ENCODE assay signal across 8 cellular contexts in the genomic region with DNA sequence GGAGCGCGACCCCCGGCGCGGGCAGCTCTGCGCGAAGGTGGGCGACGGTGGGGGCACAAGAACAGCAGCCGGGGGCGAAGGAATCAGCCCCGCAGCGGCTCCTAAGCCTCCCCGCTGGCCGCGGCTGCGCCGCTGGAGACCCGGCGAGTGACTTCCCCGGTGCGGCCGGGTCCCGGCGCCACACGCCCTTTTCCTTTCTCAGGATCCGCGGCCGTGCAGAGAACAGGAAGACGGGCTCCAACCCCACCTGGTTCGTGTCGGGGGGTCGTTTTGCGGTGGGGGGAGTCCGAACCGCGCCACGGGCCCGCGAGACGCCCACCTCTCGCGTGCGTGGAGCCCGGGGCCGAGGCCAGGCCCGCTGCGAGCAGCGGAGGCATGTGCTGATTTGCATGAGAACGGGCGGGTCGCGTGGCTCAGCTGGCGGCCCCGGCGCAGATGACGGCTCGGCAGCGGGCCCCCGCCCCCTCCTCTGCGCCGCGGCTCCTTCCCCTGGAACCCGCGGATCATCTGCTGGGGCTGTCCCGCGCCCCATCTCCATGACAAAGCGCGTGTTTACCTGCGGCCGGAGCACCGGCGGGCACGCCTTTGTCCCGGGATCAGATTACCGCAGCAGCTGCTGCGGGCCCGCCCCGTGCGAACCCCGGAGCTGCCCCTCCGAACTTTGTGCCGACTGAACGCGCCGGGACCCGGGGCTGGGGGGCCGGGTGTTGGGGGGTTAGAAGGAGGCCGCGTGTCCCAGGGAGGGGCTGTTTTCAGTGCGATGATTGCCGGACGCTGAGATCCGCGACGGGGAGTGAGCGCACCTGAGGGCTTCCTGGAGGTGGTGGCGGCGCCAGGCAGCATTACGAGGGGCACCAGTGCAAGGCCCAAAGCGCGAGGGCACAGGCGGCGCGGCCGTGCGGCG. TPM values are rescaled to one million over a fixed set of nuclear protein-coding genes. Genes with fewer than 3 reads are reported as not detected.
DNase-seq lines count a peak whose midpoint lies in the region; ATAC-seq and TF ChIP-seq lines count a peak whose summit lies in the region.

No MANE protein-coding gene starts in this region.

- peak overlapping the region in 1 of 12 donors; percentile 8 for H3K27ac ChIP-seq in heart left ventricle

- DNase-seq in GM10266 (ENCODE audit: extremely low spot score) (peak; percentile 73), GOT3 (lab: John Stamatoyannopoulos, UW) (peak; percentile 87), NCI-H1048 (lab: John Stamatoyannopoulos, UW) (peak; percentile 14), activated T-cell treated with anti-CD3 and anti-CD28 coated beads for 48 hours (ENCODE audit: low read depth) (peak; percentile 50), heart left ventricle (peak in 2 of 5 donors; percentile 23 to 45), progenitor cell of endocrine pancreas (ENCODE audit: low spot score, unreplicated experiment) (peak; percentile 56), epidermal melanocyte (ENCODE audit: insufficient read length, low spot score) (no peak), SK-N-DZ (ENCODE audit: low spot score) (no peak)

- H3K4me3 Mint-ChIP-seq in progenitor cell of endocrine pancreas (ENCODE audit: low read depth) = peak overlapping the region; percentile 72

- 0 to 1% (median 1%) methylated on average over 44 to 108 of the region's 108 CpGs for WGBS in heart left ventricle, 4 donors

- H3K9me3 ChIP-seq in heart left ventricle = no peaks in the 10 kb centered on the region

- TF ChIP-seq POLR2A in heart left ventricle (IDR thresholded peaks at IDR 0.05) = no peak

- peaks cover 36% of the 10 kb centered on the region for H3K27me3 Mint-ChIP-seq in progenitor cell of endocrine pancreas

- no peak for TF ChIP-seq CTCF in GM10266 (IDR thresholded peaks at IDR 0.05; ENCODE audit: control insufficient read depth, insufficient read depth, low read depth, missing control alignments)
- TF ChIP-seq CTCF in heart left ventricle (IDR thresholded peaks at IDR 0.05) = no peak
- TF ChIP-seq CTCF in progenitor cell of endocrine pancreas (IDR thresholded peaks at IDR 0.05; ENCODE audit: unreplicated experiment) = no peak

- H3K4me1 ChIP-seq in heart left ventricle = peaks cover 11 to 51% (median 36%) of the 10 kb centered on the region in 12 donors

- H3K36me3 ChIP-seq in heart left ventricle = no peaks in the 10 kb centered on the region

- peak overlapping the region; percentile 77 for H3K27ac Mint-ChIP-seq in progenitor cell of endocrine pancreas

- intact Hi-C loops in heart left ventricle (cut with DNase I) = loop anchor here in 8 of 10 donors (2.0 to 10.0 kb wide), 6 partner anchors 229 to 463 kb away; no protein-coding TSS in a partner anchor

- H3K27me3 ChIP-seq in heart left ventricle = peaks cover 9 to 75% (median 33%) of the 10 kb centered on the region in 9 donors

- peaks cover 5% of the 10 kb centered on the region for H3K36me3 Mint-ChIP-seq in progenitor cell of endocrine pancreas (ENCODE audit: insufficient read depth)

- ATAC-seq in heart left ventricle = peak in 2 of 4 donors; percentile 6 to 22

- peak overlapping the region; percentile 44 to 64 (median 56) for H3K4me3 ChIP-seq in heart left ventricle

- no peaks in the 10 kb centered on the region for H3K9me3 Mint-ChIP-seq in progenitor cell of endocrine pancreas (ENCODE audit: low read depth)

- peaks cover 32% of the 10 kb centered on the region for H3K4me1 Mint-ChIP-seq in progenitor cell of endocrine pancreas (ENCODE audit: low read depth)

RNA-seq across cellular contexts. Expression of a gene that starts 4.9 kb away (rescaled TPM):
- total RNA-seq in heart left ventricle (10 to 100 TPM in 1 of 9 donors, 1 to 10 TPM in 8; 5.5 to 10.7 (median 8.0) TPM), progenitor cell of endocrine pancreas (75.3 and 79.1 TPM in 2 replicates)
- polyA plus RNA-seq in heart left ventricle = 10 to 100 TPM in 1 of 2 donors, 1 to 10 TPM in 1; 2.6 to 10.0 TPM
- 2.6 and 3.0 TPM in 2 replicates for polyA plus RNA-seq in SK-N-DZ (2014; cell fraction: cytosol; rRNA removed)
- 7.3 and 9.7 TPM in 2 replicates for polyA plus RNA-seq in SK-N-DZ (2014; cell fraction: nucleus; rRNA removed)

RNA-seq across cellular contexts. Expression of a gene that starts 10.8 kb away (rescaled TPM):
- total RNA-seq in heart left ventricle (10 to 100 TPM; 12.1 to 29.4 (median 19.9) TPM), progenitor cell of endocrine pancreas (46.2 and 49.3 TPM in 2 replicates)
- 1 to 10 TPM; 6.6 to 7.3 TPM for polyA plus RNA-seq in heart left ventricle
- 7.8 and 9.1 TPM in 2 replicates for polyA plus RNA-seq in SK-N-DZ (2014; cell fraction: cytosol; rRNA removed)
- 13.9 and 18.7 TPM in 2 replicates for polyA plus RNA-seq in SK-N-DZ (2014; cell fraction: nucleus; rRNA removed)

Comparison
In these comparisons a context has a peak if more than half of its experiments do, and no peak if none do; other contexts are left out.
1. DNase-seq: peak in GM10266 (single experiment), GOT3 (single experiment), NCI-H1048 (single experiment), activated T-cell treated with anti-CD3 and anti-CD28 coated beads for 48 hours (single experiment) and progenitor cell of endocrine pancreas (single experiment); none in epidermal melanocyte (single experiment) and SK-N-DZ (single experiment).